In genomic region chr4:1187182-1187581, GRCh38 we compare ENCODE assay signal across 11 cellular contexts. TPM values are rescaled to one million over a fixed set of nuclear protein-coding genes. Genes with fewer than 3 reads are reported as not detected.
DNase-seq lines count a peak whose midpoint lies in the region; ATAC-seq, FAIRE-seq and TF ChIP-seq lines count a peak whose summit lies in the region.
"Had no signal": no experiment of that assay in that cellular context is flagged by ENCODE, and none has a peak within 500 bp of the region (broad histone marks: within the 10 kb centered on the region; RNA-seq: fewer than 3 reads in every experiment).

No MANE protein-coding gene starts in this region.

- H3K79me2 ChIP-seq in MM.1S (ENCODE audit: low read length) (no peaks in the 10 kb centered on the region), K562 (ENCODE audit: control insufficient read depth, insufficient read depth, low read length) (no peaks in the 10 kb centered on the region)

- peak; percentile 29 to 89 (median 73) for DNase-seq in CD4-positive, CD25-positive, alpha-beta regulatory T cell
- DNase-seq in MM.1S: peak; percentile 83
- no peak for DNase-seq in K562 (ENCODE audit: extremely low read depth in 1 of 4, low spot score in 3 of 4)
- no peak for DNase-seq in GM19240 (ENCODE audit: insufficient read length, low spot score)
- no peak for DNase-seq in GM10248 (ENCODE audit: extremely low spot score)
- DNase-seq in foreskin keratinocyte: no peak
- DNase-seq: Calu3; effector memory CD4-positive, alpha-beta T cell had no signal

- FAIRE-seq in K562 (lab: Jason Lieb, UNC): no peak
- FAIRE-seq: HepG2 had no signal

- in situ Hi-C loops in K562 (cut with MboI): no loop called here

- no peak overlapping the region for H2AFZ ChIP-seq in MM.1S (ENCODE audit: low read length)
- no peak overlapping the region for H2AFZ ChIP-seq in K562 (ENCODE audit: low read depth, low read length)

- peaks cover 0 to 6% (median 1%) of the 10 kb centered on the region in 7 donors for H3K9me3 Mint-ChIP-seq in CD4-positive, CD25-positive, alpha-beta regulatory T cell

- WGBS in K562 (ENCODE audit: insufficient coverage, low coverage, missing lambda C conversion rate): 0% methylated on average over 1 of the region's 1 CpG

- no TSS peak for BruUV-seq in K562 (replicated peaks; lab: Mats Ljungman, UMichigan)

- H3F3A ChIP-seq in MM.1S (ENCODE audit: insufficient read depth, low read length): peaks cover 19% of the 10 kb centered on the region

- H3K9me2 ChIP-seq in MM.1S (replicated peaks; ENCODE audit: insufficient read depth, low read length): no peaks in the 10 kb centered on the region

- CTCF ChIA-PET in K562 (lab: Yijun Ruan, JAX; ENCODE audit: low intra/inter-chr PET ratio): no interaction called here
- CTCF ChIA-PET in GM10248 (lab: Yijun Ruan, JAX): interaction anchor here (0.6 kb wide), 1 partner anchor 24 kb away, joined by 3 read pairs; no protein-coding TSS in a partner anchor

- no peak for TF ChIP-seq POLR2A in K562 (conservative IDR thresholded peaks at IDR 0.05)

- H3K36me3 Mint-ChIP-seq in CD4-positive, CD25-positive, alpha-beta regulatory T cell: no peaks in the 10 kb centered on the region

- H3K9me3 ChIP-seq in CD4-positive, CD25-positive, alpha-beta regulatory T cell (ENCODE audit: control insufficient read depth in 2 of 2, low read length in 2 of 2): no peaks in the 10 kb centered on the region
- H3K9me3 ChIP-seq in MM.1S (replicated peaks; ENCODE audit: insufficient read depth, low read length): no peaks in the 10 kb centered on the region
- no peaks in the 10 kb centered on the region for H3K9me3 ChIP-seq in K562 (replicated peaks; ENCODE audit: control insufficient read depth, insufficient read depth, low read depth, low read length)

- TF ChIP-seq CTCF in MM.1S (IDR thresholded peaks at IDR 0.05; ENCODE audit: low read length): no peak
- TF ChIP-seq CTCF in K562 (IDR thresholded peaks at IDR 0.05 in 2 of 3, conservative IDR thresholded peaks at IDR 0.05 in 1 of 3; ENCODE audit: insufficient read depth in 2 of 3, low read depth in 1 of 3, low read length in 3 of 3): no peak
- no peak for TF ChIP-seq CTCF in GM10248 (IDR thresholded peaks at IDR 0.05; ENCODE audit: control extremely low read depth, extremely low read depth, low read depth, missing control alignments)
- no peak for TF ChIP-seq CTCF in foreskin keratinocyte (conservative IDR thresholded peaks at IDR 0.05)

- peak overlapping the region; percentile 70 for H3K27ac ChIP-seq in CD4-positive, CD25-positive, alpha-beta regulatory T cell (ENCODE audit: insufficient read depth, low read length, poor library complexity, severe bottlenecking)
- H3K27ac ChIP-seq in MM.1S (ENCODE audit: low read length) (peak overlapping the region; percentile 4; the same call in 1 of the 2 replicates), K562 (ENCODE audit: extremely low read depth, low read depth, low read length) (no peak overlapping the region), foreskin keratinocyte (no peak overlapping the region)

- H3K4me1 ChIP-seq in CD4-positive, CD25-positive, alpha-beta regulatory T cell (ENCODE audit: control insufficient read depth, insufficient read depth, low read length, poor library complexity, severe bottlenecking): peaks cover 15% of the 10 kb centered on the region
- H3K4me1 ChIP-seq in MM.1S (ENCODE audit: low read length) (peaks cover 24% of the 10 kb centered on the region), K562 (replicated peaks in 1 of 2; ENCODE audit: control insufficient read depth in 2 of 2, insufficient read depth in 2 of 2, low read length in 2 of 2) (no peaks in the 10 kb centered on the region; a peak in 2 of 5 replicates), foreskin keratinocyte (no peaks in the 10 kb centered on the region)

- intact Hi-C loops in K562 (cut with micrococcal nuclease): no loop called here

- peak overlapping the region; percentile 33 for H3K4me3 ChIP-seq in CD4-positive, CD25-positive, alpha-beta regulatory T cell (ENCODE audit: low read depth, low read length)
- H3K4me3 ChIP-seq in MM.1S (ENCODE audit: low read length) (no peak overlapping the region), K562 (no peak overlapping the region)

- ATAC-seq in CD4-positive, CD25-positive, alpha-beta regulatory T cell (ENCODE audit: low read depth in 2 of 2): peak; percentile 99
- ATAC-seq in GM18909 (IDR thresholded peaks at IDR 0.05; ENCODE audit: poor library complexity, unreplicated experiment) (peak; percentile 68), K562 (no peak), HG03108 (IDR thresholded peaks at IDR 0.05; ENCODE audit: unreplicated experiment) (no peak), foreskin keratinocyte (no peak)
- ATAC-seq: HepG2 had no signal

- POLR2A ChIA-PET in K562 (lab: Yijun Ruan, JAX) (no interaction called here), GM10248 (lab: Yijun Ruan, JAX) (no interaction called here)

- TF ChIP-seq EP300 in K562 (IDR thresholded peaks at IDR 0.05; ENCODE audit: low read length): no peak

- peak overlapping the region; percentile 8 to 32 (median 24) for H3K27ac Mint-ChIP-seq in CD4-positive, CD25-positive, alpha-beta regulatory T cell

- H3K4me3 Mint-ChIP-seq in CD4-positive, CD25-positive, alpha-beta regulatory T cell: peak overlapping the region in 3 of 4 donors; percentile 2 to 10 (median 5)

- H3K9me1 ChIP-seq in K562 (ENCODE audit: control insufficient read depth, insufficient read depth, low read length): no peaks in the 10 kb centered on the region

- no peaks in the 10 kb centered on the region for H3K36me3 ChIP-seq in CD4-positive, CD25-positive, alpha-beta regulatory T cell (ENCODE audit: control insufficient read depth, insufficient read depth, low read length)
- H3K36me3 ChIP-seq in MM.1S (replicated peaks; ENCODE audit: insufficient read depth, low read length): no peaks in the 10 kb centered on the region
- no peaks in the 10 kb centered on the region for H3K36me3 ChIP-seq in K562 (ENCODE audit: control insufficient read depth, insufficient read depth, low read length)

- H3K4me1 Mint-ChIP-seq in CD4-positive, CD25-positive, alpha-beta regulatory T cell: peaks cover 12 to 35% (median 24%) of the 10 kb centered on the region in 4 donors

- no peaks in the 10 kb centered on the region for H3K27me3 ChIP-seq in CD4-positive, CD25-positive, alpha-beta regulatory T cell (ENCODE audit: control insufficient read depth, insufficient read depth, low read length)
- H3K27me3 ChIP-seq in MM.1S (replicated peaks; ENCODE audit: insufficient read depth, low read length) (no peaks in the 10 kb centered on the region), K562 (ENCODE audit: control insufficient read depth in 2 of 2, insufficient read depth in 2 of 2, low read length in 2 of 2) (no peaks in the 10 kb centered on the region; a peak in 2 of 5 replicates), foreskin keratinocyte (peaks cover 14% of the 10 kb centered on the region)

- no peak for TF ChIP-seq RAD21 in K562 (CRISPR knock-in tag; conservative IDR thresholded peaks at IDR 0.05 in 1 of 2, IDR thresholded peaks at IDR 0.05 in 1 of 2)

- no peaks in the 10 kb centered on the region for H3K27me3 Mint-ChIP-seq in CD4-positive, CD25-positive, alpha-beta regulatory T cell

- H3K4me2 ChIP-seq in MM.1S (ENCODE audit: low read depth, low read length) (peak overlapping the region; percentile 20; the same call in 1 of the 2 replicates), K562 (ENCODE audit: insufficient read depth, low read length) (no peak overlapping the region)

- no peak overlapping the region for H3K9ac ChIP-seq in MM.1S (ENCODE audit: low read length)
- no peak overlapping the region for H3K9ac ChIP-seq in K562 (ENCODE audit: insufficient read depth in 1 of 2, low read depth in 2 of 2, low read length in 2 of 2)

- H4K20me1 ChIP-seq in MM.1S (ENCODE audit: insufficient read depth, low read length) (no peaks in the 10 kb centered on the region), K562 (replicated peaks; ENCODE audit: control insufficient read depth, insufficient read depth, low read length) (no peaks in the 10 kb centered on the region)

TF ChIP-seq in K562, 482 proteins besides CTCF, POLR2A, EP300 and RAD21 (continues in another document):
- TF ChIP-seq CCNT2 (IDR thresholded peaks at IDR 0.05; ENCODE audit: borderline replicate concordance, extremely low read depth, insufficient read length, low read depth, low read length) (no peak), CAMTA2 (CRISPR knock-in tag; conservative IDR thresholded peaks at IDR 0.05) (no peak), PML (IDR thresholded peaks at IDR 0.05; ENCODE audit: low read length) (no peak), POLR3A (IDR thresholded peaks at IDR 0.05; ENCODE audit: borderline replicate concordance, extremely low read depth, insufficient read depth, insufficient read length) (no peak)

RNA-seq across cellular contexts. Expression of gene SPON2, which starts 14.8 kb away (rescaled TPM):
- total RNA-seq in CD4-positive, CD25-positive, alpha-beta regulatory T cell: 23.9 TPM
- polyA plus RNA-seq in CD4-positive, CD25-positive, alpha-beta regulatory T cell: 1 to 10 TPM; 3.4 to 8.1 (median 6.2) TPM
- 8.1 and 12.5 TPM in 2 replicates for total RNA-seq in K562 (2011; cell fraction: chromatin; rRNA removed; ENCODE audit: low replicate concordance)
- total RNA-seq in K562 (2011; cell fraction: nucleolus; rRNA removed): 8.2 and 12.8 TPM in 2 replicates
- total RNA-seq in K562 (2011; cell fraction: nucleoplasm; rRNA removed): 7.3 and 9.4 TPM in 2 replicates
- total RNA-seq in K562 (2014; rRNA removed): 0.65 and 1.1 TPM in 2 replicates
- 0.54 and 0.69 TPM in 2 replicates for total RNA-seq in K562 (2014; rRNA removed; fragmentation: Illumina TruSeq; extraction: Trizol)
- total RNA-seq in K562 (2015; rRNA removed; fragmentation: Illumina TruSeq; extraction: Trizol): 0.57 and 0.83 TPM in 2 replicates
- 1.4 and 1.8 TPM in 2 replicates for total RNA-seq in K562 (2021)
- polyA plus RNA-seq in K562 (2011; rRNA removed): 2.2 and 4.8 TPM in 2 replicates
- 2.3 and 4.7 TPM in 2 replicates for polyA plus RNA-seq in K562 (2011; cell fraction: cytosol; rRNA removed)
- 4.1 and 5.8 TPM in 2 replicates for polyA plus RNA-seq in K562 (2011; cell fraction: nucleus; rRNA removed)
- polyA plus RNA-seq in K562 (2012): 1.4 and 2.4 TPM in 2 replicates
- polyA plus RNA-seq in K562 (2014; fragmentation: Illumina TruSeq; extraction: Trizol): 0.74 and 1.1 TPM in 2 replicates
- under 1 TPM; 0.21 to 0.27 TPM for polyA plus RNA-seq in K562 (2014; fragmentation: Nextera tagmentation; extraction: Ambion mirVana)
- polyA plus RNA-seq in K562 (2014; rRNA removed): 0.77 and 0.84 TPM in 2 replicates
- polyA minus RNA-seq in K562 (2011; rRNA and poly(A)+ RNA removed): 0.60 and 0.87 TPM in 2 replicates
- 2.3 and 3.7 TPM in 2 replicates for polyA minus RNA-seq in K562 (2011; cell fraction: cytosol; rRNA and poly(A)+ RNA removed)
- polyA minus RNA-seq in K562 (2011; cell fraction: nucleus; rRNA and poly(A)+ RNA removed): 1.8 and 4.2 TPM in 2 replicates
- 0.32 and 0.65 TPM in 2 replicates for total RNA-seq in foreskin keratinocyte
- 0.12 and 0.41 TPM in 2 replicates for polyA plus RNA-seq in foreskin keratinocyte

Comparison
In these comparisons a context has a peak if more than half of its experiments do, and no peak if none do; other contexts are left out.
1. ATAC-seq: peak in CD4-positive, CD25-positive, alpha-beta regulatory T cell (2 of 2) and GM18909 (single experiment); none in K562 (single experiment), HG03108 (single experiment) and foreskin keratinocyte (single experiment).
2. DNase-seq: peak in CD4-positive, CD25-positive, alpha-beta regulatory T cell (3 of 3) and MM.1S (single experiment); none in K562 (0 of 4), GM19240 (single experiment), GM10248 (single experiment) and foreskin keratinocyte (0 of 2).
3. H3K27ac ChIP-seq: peak in CD4-positive, CD25-positive, alpha-beta regulatory T cell (single experiment) and MM.1S (single experiment); none in K562 (single experiment) and foreskin keratinocyte (single experiment).